21 cellular contexts compared by ENCODE assay signal in genomic region chr1:7524681-7525340, GRCh38.
"Had no signal": no experiment of that assay in that cellular context is flagged by ENCODE, and none has a peak within 500 bp of the region (broad histone marks: within the 10 kb centered on the region; RNA-seq: fewer than 3 reads in every experiment).

No MANE protein-coding gene starts in this region.

- ATAC-seq: HepG2 had no signal

- FAIRE-seq: HepG2, RCC 7860 had no signal

- H3K4me3 ChIP-seq: MG63, SJCRH30 had no signal

- DNase-seq: IMR-90, Karpas-422, KG1, MG63, NCI-H1092 treated with DMSO at 0.1 percent for 48 hours, NCI-H1436, NCI-H187, NCI-H2029, NCI-H2081 treated with DMSO at 0.1 percent for 48 hours, NCI-H2171, NCI-H226, NCI-H446, NCI-H510A, NCI-H524 treated with DMSO at 0.1 percent for 48 hours, NCI-H69, NCI-H774, Right ventricle myocardium superior, RPMI8226, SJCRH30 had no signal

- H3K4me1 ChIP-seq: SJCRH30 had no signal

- H3K36me3 ChIP-seq: MG63, SJCRH30 had no signal

- H3K27ac ChIP-seq: SJCRH30 had no signal

- H3K9me3 ChIP-seq: MG63, SJCRH30 had no signal

- H3K27me3 ChIP-seq: MG63 had no signal
